Comparison of ENCODE assay signal across 28 cellular contexts in the genomic region with DNA sequence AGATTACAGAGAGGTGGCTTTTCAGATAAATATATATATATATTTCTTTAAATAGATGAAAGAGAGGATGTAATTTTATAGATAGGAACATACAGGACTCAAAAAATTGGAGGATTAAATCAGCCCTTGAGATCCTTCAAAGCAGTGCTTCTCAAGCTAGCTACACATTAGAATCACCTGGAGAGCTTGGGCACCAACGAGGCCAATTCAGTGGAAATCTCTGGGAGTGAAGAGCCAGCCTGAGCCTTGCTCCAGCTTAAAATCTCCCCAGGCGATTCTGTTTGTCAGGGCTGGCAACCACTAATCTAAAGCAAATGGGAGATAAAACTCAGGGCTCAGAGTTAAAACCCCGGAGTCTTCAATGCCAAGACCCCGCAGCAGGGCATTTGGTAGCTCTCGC. TPM values are rescaled to one million over a fixed set of nuclear protein-coding genes. Genes with fewer than 3 reads are reported as not detected.
"Had no signal": no experiment of that assay in that cellular context is flagged by ENCODE, and none has a peak within 500 bp of the region (broad histone marks: within the 10 kb centered on the region; RNA-seq: fewer than 3 reads in every experiment).

No MANE protein-coding gene starts in this region.

- H3K27me3 ChIP-seq: right lobe of liver, thyroid gland, vagina had no signal

- H3K27ac Mint-ChIP-seq: stimulated activated effector memory CD8-positive, alpha-beta T cell treated with anti-CD3 and anti-CD28 coated beads, Interleukin-12 subunit alpha, Interleukin-12 subunit beta, amount 100 ng/mL, for 72 hours had no signal

- H3K9me3 ChIP-seq: heart left ventricle, mucosa of descending colon, neutrophil, psoas muscle, right lobe of liver, suprapubic skin, thyroid gland, upper lobe of right lung, vagina had no signal

- H3K36me3 ChIP-seq: heart left ventricle, neutrophil, right lobe of liver, suprapubic skin, thyroid gland, upper lobe of right lung, vagina had no signal

- ATAC-seq: heart left ventricle; left colon; left ventricle myocardium superior; mucosa of descending colon; naive thymus-derived CD8-positive, alpha-beta T cell; right lobe of liver; stimulated activated effector memory CD8-positive, alpha-beta T cell treated with anti-CD3 and anti-CD28 coated beads, Interleukin-12 subunit alpha, Interleukin-12 subunit beta, amount 100 ng/mL, for 72 hours; stimulated activated naive CD8-positive, alpha-beta T cell treated with anti-CD3 and anti-CD28 coated beads, Interleukin-15, Interleukin-2, amounts not matched to agents 100 U/mL and 50 U/mL, for 24 hours; upper lobe of right lung had no signal

- DNase-seq: effector memory CD4-positive, alpha-beta T cell; heart left ventricle; hippocampal formation; left colon; left ventricle myocardium superior; mucosa of descending colon; psoas muscle; retina; right lobe of liver; stimulated activated CD4-positive, alpha-beta T cell treated with anti-CD3 and anti-CD28 coated beads, Interleukin-4, amount 100 ng/mL, for 1 hour; stimulated activated CD8-positive, alpha-beta memory T cell treated with anti-CD3 and anti-CD28 coated beads, Interleukin-4, amount 100 ng/mL, for 48 hours; stimulated activated naive CD8-positive, alpha-beta T cell treated with anti-CD3 and anti-CD28 coated beads, Interleukin-15, Interleukin-2, amounts not matched to agents 100 U/mL and 50 U/mL, for 24 hours; thyroid gland; upper lobe of right lung had no signal

- H3K36me3 Mint-ChIP-seq: naive thymus-derived CD8-positive, alpha-beta T cell; stimulated activated effector memory CD8-positive, alpha-beta T cell treated with anti-CD3 and anti-CD28 coated beads, Interleukin-12 subunit alpha, Interleukin-12 subunit beta, amount 100 ng/mL, for 72 hours had no signal

- H3K4me1 ChIP-seq: thyroid gland had no signal

- H3K27ac ChIP-seq: heart left ventricle, neutrophil, psoas muscle, right lobe of liver, thyroid gland, upper lobe of right lung, vagina had no signal

- H3K9me3 Mint-ChIP-seq: naive thymus-derived CD8-positive, alpha-beta T cell; stimulated activated effector memory CD8-positive, alpha-beta T cell treated with anti-CD3 and anti-CD28 coated beads, Interleukin-12 subunit alpha, Interleukin-12 subunit beta, amount 100 ng/mL, for 72 hours had no signal

- H3K4me3 ChIP-seq: heart left ventricle, lung, mucosa of descending colon, psoas muscle, right lobe of liver, suprapubic skin, thyroid gland, upper lobe of right lung, vagina had no signal

- H3K4me3 Mint-ChIP-seq: stimulated activated effector memory CD8-positive, alpha-beta T cell treated with anti-CD3 and anti-CD28 coated beads, Interleukin-12 subunit alpha, Interleukin-12 subunit beta, amount 100 ng/mL, for 72 hours had no signal

RNA-seq across cellular contexts. Expression of gene ACOD1, which starts 28.6 kb away (rescaled TPM):
- total RNA-seq: esophagus mucosa; fibroblast of lung; frontal cortex; glomerular endothelial cell; kidney epithelial cell; left colon; left ventricle myocardium superior; lung; mesenteric fat pad; mucosa of descending colon; naive thymus-derived CD8-positive, alpha-beta T cell; osteoblast; psoas muscle; right lobe of liver; suprapubic skin; thyroid gland; upper lobe of right lung; vagina had no signal
- polyA plus RNA-seq: fibroblast of lung; heart left ventricle; naive thymus-derived CD8-positive, alpha-beta T cell; neural cell; psoas muscle had no signal
